ENCODE assay signal across 8 cellular contexts in genomic region chr14:78448483-78449094, GRCh38.
DNase-seq lines count a peak whose midpoint lies in the region; ATAC-seq and TF ChIP-seq lines count a peak whose summit lies in the region.

No MANE protein-coding gene starts in this region.

- TF ChIP-seq CTCF in astrocyte of the spinal cord (IDR thresholded peaks at IDR 0.05; ENCODE audit: low read depth, low read length) = peak; percentile 45
- TF ChIP-seq CTCF in thoracic aorta (IDR thresholded peaks at IDR 0.05) = peak; percentile 41

- no peaks in the 10 kb centered on the region for H3K27me3 ChIP-seq in thoracic aorta (replicated peaks; ENCODE audit: insufficient read depth)

- no peaks in the 10 kb centered on the region for H3K36me3 ChIP-seq in thoracic aorta

- no peaks in the 10 kb centered on the region for H3K4me1 ChIP-seq in thoracic aorta (ENCODE audit: control insufficient read depth in 1 of 2, low read depth in 2 of 2)

- H3K27ac ChIP-seq in thoracic aorta = no peak overlapping the region

- in situ Hi-C loops in Caki2 (cut with HindIII; ENCODE audit: low pct_unique_long_range_greater_than_20kb, low sequenced_read_pairs) = no loop called here
- in situ Hi-C loops in astrocyte of the spinal cord (cut with HindIII; ENCODE audit: low sequenced_read_pairs) = no loop called here

- no peaks in the 10 kb centered on the region for H3K9me3 ChIP-seq in thoracic aorta

- H3K4me3 ChIP-seq in astrocyte of the spinal cord (ENCODE audit: low read depth, low read length) = no peak overlapping the region
- no peak overlapping the region for H3K4me3 ChIP-seq in thoracic aorta

- TF ChIP-seq POLR2A in GM18505 (IDR thresholded peaks at IDR 0.05; ENCODE audit: borderline replicate concordance, extremely low read depth, insufficient read depth, insufficient read length) = no peak

- DNase-seq in Caki2 (ENCODE audit: low read depth) (peak; percentile 11), NCI-H82 treated with DMSO at 0.1 percent for 48 hours (lab: John Stamatoyannopoulos, UW; ENCODE audit: unreplicated experiment) (peak; percentile 12), astrocyte of the spinal cord (ENCODE audit: low read depth, low spot score) (peak; percentile 5), left lobe of liver (ENCODE audit: low spot score) (peak; percentile 57), thoracic aorta (ENCODE audit: low spot score) (no peak)

- ATAC-seq in GM18873 (IDR thresholded peaks at IDR 0.05; ENCODE audit: low FRiP score, unreplicated experiment) (peak; percentile 60), HG03378 (IDR thresholded peaks at IDR 0.05; ENCODE audit: unreplicated experiment) (peak; percentile 72), left lobe of liver (peak; percentile 92), thoracic aorta (ENCODE audit: insufficient number of reproducible peaks, low FRiP score, low read depth) (no peak), GM18505 (IDR thresholded peaks at IDR 0.05; ENCODE audit: unreplicated experiment) (no peak)

Comparison
In these comparisons a context has a peak if more than half of its experiments do, and no peak if none do; other contexts are left out.
1. ATAC-seq: peak in GM18873 (single experiment), HG03378 (single experiment) and left lobe of liver (single experiment); none in thoracic aorta (single experiment) and GM18505 (single experiment).